8 cellular contexts compared by ENCODE assay signal in the genomic region with DNA sequence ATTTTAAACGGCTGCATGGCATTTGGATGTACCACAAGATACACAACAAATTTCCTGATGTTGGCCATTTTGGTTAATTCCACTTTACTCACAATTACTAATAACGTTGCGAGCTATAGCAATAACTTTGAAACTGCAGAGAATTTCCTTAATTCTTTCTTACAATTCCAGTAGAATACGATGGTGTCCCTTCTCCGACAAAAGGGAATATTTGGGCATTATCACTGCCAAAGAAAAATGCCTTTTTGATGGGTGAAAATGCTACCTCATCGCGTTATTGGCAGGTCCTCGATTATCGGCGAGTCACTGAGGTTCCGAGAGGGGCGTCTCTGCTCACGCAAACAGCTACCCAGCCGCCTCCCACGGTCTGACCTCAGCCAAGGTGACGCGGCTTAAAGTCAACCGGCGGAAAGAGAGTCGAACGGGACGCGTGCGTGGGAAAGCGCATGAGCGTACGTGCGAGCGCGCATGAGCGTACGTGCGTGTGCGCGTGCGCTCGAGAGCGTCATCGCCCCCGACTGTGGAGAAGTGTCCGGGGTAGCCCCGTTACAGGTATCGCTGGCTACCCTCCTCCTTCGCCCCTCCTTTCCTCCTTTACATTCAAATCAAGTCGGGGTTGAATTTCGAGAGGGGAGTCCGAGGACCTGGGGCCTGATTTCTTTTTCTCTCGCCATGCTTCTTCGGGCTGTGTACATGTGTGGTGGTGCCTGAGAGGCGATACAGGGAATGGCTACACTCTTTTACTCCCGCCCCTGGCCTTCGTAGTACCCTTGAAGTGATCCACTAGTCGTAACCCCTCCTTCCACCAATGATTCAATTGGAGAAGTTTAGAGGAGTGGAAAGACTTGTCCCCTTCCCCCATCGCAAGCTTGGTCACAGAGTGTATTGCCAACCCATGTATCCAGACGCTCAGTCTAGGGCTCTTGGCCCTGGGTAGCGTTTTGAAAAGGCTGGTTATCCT. TPM values are rescaled to one million over a fixed set of nuclear protein-coding genes. Genes with fewer than 3 reads are reported as not detected.
DNase-seq lines count a peak whose midpoint lies in the region; ATAC-seq and TF ChIP-seq lines count a peak whose summit lies in the region.

A gene (plus strand): TSS at position 495 of the 961 bp plus-strand sequence. CDS start 931 bp downstream, outside the sequence.

- DNase-seq in COLO668 (lab: John Stamatoyannopoulos, UW; ENCODE audit: unreplicated experiment): peak; percentile 86
- peak; percentile 87 for DNase-seq in GM20000 (ENCODE audit: low spot score)
- DNase-seq in HT-29 (ENCODE audit: low spot score): peak; percentile 78
- peak; percentile 84 for DNase-seq in NK-92 treated with Interleukin-12 subunit alpha and Interleukin-12 subunit beta, amount 100 ng/mL, for 24 hours (lab: John Stamatoyannopoulos, UW)
- peak; percentile 92 for DNase-seq in activated CD8-positive, alpha-beta memory T cell treated with anti-CD3 and anti-CD28 coated beads for 24 hours
- peak; percentile 83 to 86 (median 86) for DNase-seq in effector memory CD8-positive, alpha-beta T cell
- peak; percentile 92 for DNase-seq in medulla oblongata (ENCODE audit: extremely low spot score)
- DNase-seq in stimulated activated CD4-positive, alpha-beta T cell treated with anti-CD3 and anti-CD28 coated beads, TNF-alpha, amount 100 ng/mL, for 48 hours (ENCODE audit: low read depth in 3 of 3): peak; percentile 86 to 93 (median 88)

- no peak for TF ChIP-seq CTCF in GM20000 (IDR thresholded peaks at IDR 0.05; ENCODE audit: extremely low read depth, missing control alignments)

- peak within 1 kb of the TSS; percentile 98 to 99 for H3K27ac Mint-ChIP-seq in effector memory CD8-positive, alpha-beta T cell

- peaks cover 16% of the 10 kb centered on the region in 2 donors for H3K4me1 Mint-ChIP-seq in effector memory CD8-positive, alpha-beta T cell (ENCODE audit: low read depth in 2 of 2)

- ATAC-seq in effector memory CD8-positive, alpha-beta T cell (replicated peaks): peak; percentile 91

- H3K36me3 Mint-ChIP-seq in effector memory CD8-positive, alpha-beta T cell (ENCODE audit: insufficient read depth): peaks cover 8% of the 10 kb centered on the region

- H3K4me3 Mint-ChIP-seq in effector memory CD8-positive, alpha-beta T cell: peak within 1 kb of the TSS; percentile 94 to 96

- H3K9me3 Mint-ChIP-seq in effector memory CD8-positive, alpha-beta T cell: no peaks in the 10 kb centered on the region

- H3K27me3 Mint-ChIP-seq in effector memory CD8-positive, alpha-beta T cell: no peaks in the 10 kb centered on the region

RNA-seq across cellular contexts. Expression of the gene that starts here (rescaled TPM):
- total RNA-seq in HT-29 (2014; rRNA removed; shearing (Covaris generic)): 7.7 and 17.1 TPM in 2 replicates

Comparison
In these comparisons a context has a peak if more than half of its experiments do, and no peak if none do; other contexts are left out.
1. Peak in every context shown above with its lines: DNase-seq and ATAC-seq.